Comparison of ENCODE assay signal across 9 cellular contexts in the genomic region with DNA sequence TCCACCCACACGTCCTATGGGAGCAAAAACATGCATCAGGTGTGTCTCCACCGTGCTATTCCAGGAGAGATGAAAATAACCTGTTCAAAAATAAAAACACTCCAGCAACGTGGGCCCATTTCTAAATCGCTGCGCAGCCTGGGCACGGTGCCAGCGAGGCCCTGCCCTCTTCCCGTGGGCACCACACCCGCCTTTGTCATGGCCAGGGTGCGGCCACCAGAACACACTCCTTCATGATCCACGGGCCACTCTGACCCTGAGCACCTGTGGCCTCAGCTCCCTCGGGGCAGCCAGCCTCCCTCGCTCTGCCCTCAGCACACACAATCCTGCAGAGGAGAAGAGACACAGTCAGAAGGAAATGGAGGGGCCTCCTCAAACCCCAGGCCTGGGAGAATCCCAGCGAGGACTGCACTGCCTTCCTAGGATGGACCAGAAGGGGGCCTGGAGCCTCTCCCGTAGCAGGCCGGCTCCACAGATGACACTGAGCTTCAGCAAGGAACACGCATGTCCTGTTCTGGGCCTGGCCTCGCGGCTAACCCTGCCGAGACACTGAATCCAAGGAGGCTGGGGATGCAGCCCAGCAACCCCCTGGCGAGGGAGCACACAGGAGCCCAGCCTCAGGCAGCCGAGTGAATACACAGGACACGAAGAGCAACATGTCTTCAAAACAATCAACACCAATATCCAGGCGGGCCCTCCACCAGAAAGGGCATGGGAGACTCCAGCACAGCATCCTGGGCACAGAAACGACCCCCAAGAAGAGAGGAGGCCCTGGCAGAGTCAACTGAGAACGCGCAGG.
DNase-seq lines count a peak whose midpoint lies in the region; ATAC-seq, FAIRE-seq and TF ChIP-seq lines count a peak whose summit lies in the region.
"Had no signal": no experiment of that assay in that cellular context is flagged by ENCODE, and none has a peak within 500 bp of the region (broad histone marks: within the 10 kb centered on the region; RNA-seq: fewer than 3 reads in every experiment).

No MANE protein-coding gene starts in this region.

- 54 to 65% methylated on average over 13 to 22 of the region's 27 CpGs for WGBS in thyroid gland, 2 donors

- DNase-seq in DMS 273 (lab: John Stamatoyannopoulos, UW; ENCODE audit: unreplicated experiment), result peak; percentile 31
- no peak for DNase-seq in DMS 273 treated with DMSO at 0.1 percent for 48 hours (lab: John Stamatoyannopoulos, UW)
- peak; percentile 75 for DNase-seq in SW480 (ENCODE audit: low spot score)
- DNase-seq in left ventricle myocardium superior, result peak; percentile 57
- DNase-seq in thyroid gland, result peak; percentile 10 to 13
- DNase-seq in dedifferentiated amniotic fluid mesenchymal stem cell (ENCODE audit: extremely low spot score), result no peak
- no peak for DNase-seq in GM12891 (ENCODE audit: insufficient read length, low spot score)
- DNase-seq in NCI-H1092 (lab: John Stamatoyannopoulos, UW), result no peak

- no peaks in the 10 kb centered on the region for H3K27me3 ChIP-seq in thyroid gland

- H3K9me3 ChIP-seq in thyroid gland, result no peaks in the 10 kb centered on the region

- H3K4me3 ChIP-seq in thyroid gland (replicated peaks in 1 of 3), result no peak overlapping the region

- no peak overlapping the region for H3K27ac ChIP-seq in thyroid gland
- H3K27ac ChIP-seq: 22Rv1 had no signal

- no peak for TF ChIP-seq CTCF in thyroid gland (IDR thresholded peaks at IDR 0.05)

- ATAC-seq in left ventricle myocardium superior, result peak; percentile 60

- TF ChIP-seq POLR2A in thyroid gland (IDR thresholded peaks at IDR 0.05) (no peak), GM12891 (IDR thresholded peaks at IDR 0.05; ENCODE audit: low read depth, low read length) (no peak)

- H3K4me1 ChIP-seq in thyroid gland, result peaks cover 0 to 7% of the 10 kb centered on the region in 2 donors

- peaks cover 0 to 1% of the 10 kb centered on the region in 2 donors for H3K36me3 ChIP-seq in thyroid gland

- intact Hi-C loops in left ventricle myocardium superior (cut with micrococcal nuclease), result no loop called here
- intact Hi-C loops in thyroid gland (cut with DNase I), result no loop called here

- no peak for FAIRE-seq in GM12891 (lab: Jason Lieb, UNC)

TF ChIP-seq in GM12891, 5 proteins besides CTCF, POLR2A, EP300 and RAD21:
- TF ChIP-seq POLR2AphosphoS5 (IDR thresholded peaks at IDR 0.05; ENCODE audit: low read depth, low read length) (no peak), POU2F2 (IDR thresholded peaks at IDR 0.05; ENCODE audit: low read depth, low read length) (no peak), TAF1 (IDR thresholded peaks at IDR 0.05; ENCODE audit: low read depth, low read length) (no peak), SPI1 (IDR thresholded peaks at IDR 0.05; ENCODE audit: low read depth, low read length) (no peak), PAX5 (IDR thresholded peaks at IDR 0.05; ENCODE audit: insufficient read depth, low read length, severe bottlenecking) (no peak)

Comparison
In these comparisons a context has a peak if more than half of its experiments do, and no peak if none do; other contexts are left out.
1. DNase-seq: peak in DMS 273 (single experiment), SW480 (single experiment), left ventricle myocardium superior (single experiment) and thyroid gland (2 of 2); none in DMS 273 treated with DMSO at 0.1 percent for 48 hours (single experiment), dedifferentiated amniotic fluid mesenchymal stem cell (single experiment), GM12891 (single experiment) and NCI-H1092 (single experiment).